19 cellular contexts compared by ENCODE assay signal in genomic region chr21:37032293-37032692, GRCh38. TPM values are rescaled to one million over a fixed set of nuclear protein-coding genes. Genes with fewer than 3 reads are reported as not detected.
"Had no signal": no experiment of that assay in that cellular context is flagged by ENCODE, and none has a peak within 500 bp of the region (broad histone marks: within the 10 kb centered on the region; RNA-seq: fewer than 3 reads in every experiment).

No MANE protein-coding gene starts in this region.

- H3K36me3 ChIP-seq: stomach, thoracic aorta, transverse colon had no signal

- H3K4me3 ChIP-seq: coronary artery, stomach, thoracic aorta, transverse colon had no signal

- ATAC-seq: left colon; naive thymus-derived CD8-positive, alpha-beta T cell had no signal

- H3K27me3 ChIP-seq: stomach, transverse colon had no signal

- DNase-seq: effector CD4-positive, alpha-beta T cell; endodermal cell; erythroblast; left colon; mesendoderm; naive thymus-derived CD8-positive, alpha-beta T cell; posterior cingulate gyrus; small intestine; stimulated activated CD4-positive, alpha-beta T cell treated with anti-CD3 and anti-CD28 coated beads, Interleukin-12 subunit alpha, Interleukin-12 subunit beta, amount 100 ng/mL, for 4 hours; stimulated activated naive CD4-positive, alpha-beta T cell; stomach; substantia nigra; transverse colon had no signal

- H3K27ac ChIP-seq: coronary artery, foreskin keratinocyte, stomach, thoracic aorta had no signal

- H3K9me3 ChIP-seq: stomach, thoracic aorta, transverse colon had no signal

- H3K4me1 ChIP-seq: foreskin keratinocyte, stomach had no signal

RNA-seq across cellular contexts. Expression of gene RIPPLY3, which starts 25.8 kb away (rescaled TPM):
- total RNA-seq: endothelial cell of umbilical vein; lung microvascular endothelial cell; naive thymus-derived CD8-positive, alpha-beta T cell; pulmonary artery endothelial cell; thoracic aorta had no signal
- polyA plus RNA-seq: naive thymus-derived CD8-positive, alpha-beta T cell had no signal
